Comparison of ENCODE assay signal across 8 cellular contexts in the genomic region with DNA sequence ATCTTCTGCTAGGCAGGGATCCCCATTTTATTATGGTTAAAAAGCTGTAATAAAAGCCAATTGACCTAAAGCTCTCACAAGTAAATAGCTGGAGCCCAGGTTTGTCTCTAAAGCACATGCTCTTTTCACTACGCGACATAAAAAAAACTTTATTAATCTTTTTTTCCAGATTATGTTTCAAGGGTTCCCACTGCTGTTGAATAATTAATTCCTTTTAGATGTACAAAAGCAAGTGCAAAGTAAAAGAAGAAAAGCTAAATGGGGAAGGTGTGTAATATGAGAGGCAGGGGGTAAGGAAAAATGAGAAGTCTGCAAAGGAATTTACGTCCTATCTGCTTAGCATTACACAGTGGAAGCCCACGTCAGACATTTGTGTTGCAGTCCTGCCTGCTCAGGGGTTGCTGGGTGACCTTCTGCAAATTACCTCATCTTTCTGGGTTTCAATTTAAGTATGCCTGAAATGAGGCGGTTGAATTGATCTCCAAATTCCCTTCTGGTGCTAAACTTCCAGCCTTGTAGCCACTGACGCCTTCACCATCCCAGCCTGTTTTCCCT. TPM values are rescaled to one million over a fixed set of nuclear protein-coding genes. Genes with fewer than 3 reads are reported as not detected.
DNase-seq lines count a peak whose midpoint lies in the region; ATAC-seq, FAIRE-seq and TF ChIP-seq lines count a peak whose summit lies in the region.

No MANE protein-coding gene starts in this region.

- CTCF ChIA-PET in BJ (lab: Yijun Ruan, JAX): interaction anchor here (0.6 to 2.8 kb wide), 8 partner anchors 9 to 170 kb away, joined by 3 to 11 read pairs (median 3); a partner anchor contains a TSS
- CTCF ChIA-PET in MCF 10A (lab: Yijun Ruan, JAX): interaction anchor here (0.6 to 2.5 kb wide), 10 partner anchors 14 to 1965 kb away, joined by 3 to 11 read pairs (median 3); no protein-coding TSS in a partner anchor

- dilution Hi-C loops in keratinocyte (cut with MboI; ENCODE audit: extremely low pct_ligation_motif_present, low sequenced_read_pairs): no loop called here

- H3K9me3 Mint-ChIP-seq in MCF 10A (ENCODE audit: unreplicated experiment): no peaks in the 10 kb centered on the region

- BruUV-seq in MCF 10A (replicated peaks; lab: Mats Ljungman, UMichigan): TSS peak; percentile 78

- H3K4me1 ChIP-seq in keratinocyte (ENCODE audit: control insufficient read depth, extremely low read depth, insufficient read depth, low read length): peaks cover 15% of the 10 kb centered on the region

- peaks cover 10% of the 10 kb centered on the region for H3K36me3 Mint-ChIP-seq in MCF 10A (ENCODE audit: insufficient read depth, unreplicated experiment)

- ATAC-seq in GM19043 (IDR thresholded peaks at IDR 0.05; ENCODE audit: low read depth, unreplicated experiment) (peak; percentile 20), HG03342 (IDR thresholded peaks at IDR 0.05; ENCODE audit: unreplicated experiment) (peak; percentile 33)

- H3K36me3 ChIP-seq in BJ (ENCODE audit: control insufficient read depth, insufficient read depth, low read length) (no peaks in the 10 kb centered on the region), keratinocyte (ENCODE audit: control insufficient read depth in 2 of 2, extremely low read depth in 1 of 2, insufficient read depth in 2 of 2, low read length in 2 of 2) (peaks cover 0 to 12% of the 10 kb centered on the region in 2 experiments)

- intact Hi-C loops in MCF 10A (cut with micrococcal nuclease): loop anchor here (1.0 kb wide), 3 partner anchors 21 to 83 kb away; no protein-coding TSS in a partner anchor

- H3K9me3 ChIP-seq in keratinocyte (ENCODE audit: control insufficient read depth, low read depth, low read length): no peaks in the 10 kb centered on the region

- H3K27ac Mint-ChIP-seq in MCF 10A (ENCODE audit: low read depth, unreplicated experiment): peak overlapping the region; percentile 92

- H3K4me1 Mint-ChIP-seq in MCF 10A (ENCODE audit: insufficient read depth, unreplicated experiment): peaks cover 16% of the 10 kb centered on the region

- peak overlapping the region; percentile 96 for H3K27ac ChIP-seq in keratinocyte (ENCODE audit: control insufficient read depth, insufficient read depth, low read length)

- H3K27me3 ChIP-seq in BJ (ENCODE audit: control insufficient read depth, insufficient read depth, low read length): no peaks in the 10 kb centered on the region
- no peaks in the 10 kb centered on the region for H3K27me3 ChIP-seq in keratinocyte (ENCODE audit: control insufficient read depth, extremely low read depth, insufficient read depth, low read length)

- H3K79me2 ChIP-seq in keratinocyte (ENCODE audit: control insufficient read depth, insufficient read depth, low read length): peaks cover 20% of the 10 kb centered on the region

- no peak for FAIRE-seq in keratinocyte (lab: Jason Lieb, UNC)

- H3K4me3 ChIP-seq in BJ (ENCODE audit: low read depth, low read length) (peak overlapping the region; percentile 60), keratinocyte (ENCODE audit: control insufficient read depth in 2 of 3, extremely low read depth in 1 of 3, insufficient read depth in 2 of 3, low read depth in 1 of 3, low read length in 3 of 3) (peak overlapping the region; percentile 63 to 77 (median 76))

- POLR2A ChIA-PET in BJ (lab: Charles Lee) (interaction anchor here (0.5 to 1.7 kb wide), 18 partner anchors 9 to 212 kb away, joined by 3 to 17 read pairs (median 4); no protein-coding TSS in a partner anchor), MCF 10A (lab: Yijun Ruan, JAX) (interaction anchor here (0.6 to 6.5 kb wide), 48 partner anchors 9 to 793 kb away, joined by 3 to 83 read pairs (median 6); a partner anchor contains a TSS)

- no peaks in the 10 kb centered on the region for H3K27me3 Mint-ChIP-seq in MCF 10A (ENCODE audit: insufficient read depth, unreplicated experiment)

- peak overlapping the region; percentile 84 for H3K4me3 Mint-ChIP-seq in MCF 10A (ENCODE audit: unreplicated experiment)

- TF ChIP-seq CTCF in BJ (IDR thresholded peaks at IDR 0.05; ENCODE audit: insufficient read depth, low read depth, low read length): no peak
- no peak for TF ChIP-seq CTCF in MCF 10A (IDR thresholded peaks at IDR 0.05; ENCODE audit: unreplicated experiment)
- no peak for TF ChIP-seq CTCF in keratinocyte (optimal IDR thresholded peaks at IDR 0.05 in 1 of 3, IDR thresholded peaks at IDR 0.05 in 1 of 3, conservative IDR thresholded peaks at IDR 0.05 in 1 of 3; ENCODE audit: extremely low read depth in 1 of 3, insufficient read depth in 2 of 3, low read length in 3 of 3)

- peak overlapping the region; percentile 85 for H3K9ac ChIP-seq in keratinocyte (ENCODE audit: control insufficient read depth, extremely low read depth, insufficient read depth, low read length)

- no peaks in the 10 kb centered on the region for H4K20me1 ChIP-seq in keratinocyte (ENCODE audit: control insufficient read depth, extremely low read depth, insufficient read depth, low read length)

- H3K4me2 ChIP-seq in keratinocyte (ENCODE audit: control insufficient read depth, extremely low read depth, insufficient read depth, low read depth, low read length): peak overlapping the region; percentile 79

- H2AFZ ChIP-seq in keratinocyte (ENCODE audit: control insufficient read depth, low read length): peak overlapping the region; percentile 7

- H3K9me1 ChIP-seq in keratinocyte (ENCODE audit: control insufficient read depth, extremely low read depth, insufficient read depth, low read length): no peaks in the 10 kb centered on the region

- peak; percentile 38 for DNase-seq in BJ (ENCODE audit: low read depth)
- peak; percentile 76 for DNase-seq in SIG-M5 treated with dmso at 0.1 percent for 504 hours (lab: John Stamatoyannopoulos, UW; ENCODE audit: unreplicated experiment)
- DNase-seq in MCF 10A (ENCODE audit: unreplicated experiment): no peak
- DNase-seq in keratinocyte (ENCODE audit: low read depth, low spot score): no peak
- DNase-seq in stimulated activated CD4-positive, alpha-beta T cell treated with anti-CD3 and anti-CD28 coated beads, Interleukin-2, amount 100 ng/mL, for 24 hours: peak; percentile 48
- DNase-seq in amygdala (lab: John Stamatoyannopoulos, UW): no peak

RNA-seq across cellular contexts. Expression of a gene that starts 0.8 kb away (rescaled TPM):
- polyA plus RNA-seq in BJ (2011; rRNA removed) (63.8 and 93.7 TPM in 2 replicates), keratinocyte (18.4 to 29.3 TPM (median 22.8 TPM) in 3 replicates)
- polyA minus RNA-seq in BJ (2011; rRNA and poly(A)+ RNA removed): 43.8 and 53.6 TPM in 2 replicates
- 81.8 and 96.3 TPM in 2 replicates for total RNA-seq in MCF 10A (2022)
- polyA plus RNA-seq in keratinocyte (2011; ENCODE audit: low read depth): 29.0 TPM
- polyA plus RNA-seq in keratinocyte (2011; cell fraction: cytosol; rRNA removed): 9.9 and 14.9 TPM in 2 replicates
- 56.3 and 69.3 TPM in 2 replicates for polyA plus RNA-seq in keratinocyte (2011; cell fraction: nucleus; rRNA removed)
- 21.3 and 25.4 TPM in 2 replicates for polyA plus RNA-seq in keratinocyte (2012; ENCODE audit: low replicate concordance)
- polyA minus RNA-seq in keratinocyte: 5.5 to 50.9 TPM (median 24.0 TPM) in 3 replicates
- 16.3 TPM for polyA minus RNA-seq in keratinocyte (2011; cell fraction: cytosol; rRNA and poly(A)+ RNA removed)
- 45.1 and 82.4 TPM in 2 replicates for polyA minus RNA-seq in keratinocyte (2011; cell fraction: nucleus; rRNA and poly(A)+ RNA removed)

Comparison
In these comparisons a context has a peak if more than half of its experiments do, and no peak if none do; other contexts are left out.
1. DNase-seq: peak in BJ (single experiment), SIG-M5 treated with dmso at 0.1 percent for 504 hours (single experiment) and stimulated activated CD4-positive, alpha-beta T cell treated with anti-CD3 and anti-CD28 coated beads, Interleukin-2, amount 100 ng/mL, for 24 hours (2 of 2); none in MCF 10A (single experiment), keratinocyte (single experiment) and amygdala (0 of 56).